In the genomic region with DNA sequence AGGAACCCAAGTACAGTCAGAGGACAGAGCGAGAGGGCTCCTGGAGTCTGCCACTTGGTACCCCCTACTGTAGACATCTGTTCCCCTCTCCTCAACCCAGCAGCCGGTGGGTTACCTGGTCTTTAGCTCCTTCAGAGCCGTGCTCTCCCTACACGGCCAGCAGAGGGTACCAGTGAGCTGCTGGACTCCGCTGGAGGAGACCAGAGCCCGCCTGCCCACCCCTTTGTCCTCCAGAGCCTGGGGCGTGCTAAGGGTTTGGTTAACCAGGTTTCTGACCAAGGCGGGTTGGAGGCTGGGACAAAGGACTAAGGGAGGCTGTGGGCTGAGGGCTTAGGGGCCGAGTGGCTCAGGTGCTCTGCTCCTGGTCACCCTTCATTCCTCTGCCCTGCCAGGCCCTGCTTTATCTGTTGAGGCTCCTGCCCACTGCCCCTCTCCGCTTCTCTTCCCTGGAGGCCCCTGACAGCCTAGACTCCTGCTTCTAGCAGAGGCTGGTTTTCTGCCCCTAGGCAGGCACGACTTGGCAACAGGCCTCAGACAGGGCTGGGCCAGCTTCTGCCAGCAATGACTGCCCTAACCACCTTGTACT, we compare ENCODE assay signal across 8 cellular contexts. TPM values are rescaled to one million over a fixed set of nuclear protein-coding genes. Genes with fewer than 3 reads are reported as not detected.
DNase-seq lines count a peak whose midpoint lies in the region; ATAC-seq, FAIRE-seq and TF ChIP-seq lines count a peak whose summit lies in the region.

No MANE protein-coding gene starts in this region.

- no peak overlapping the region for H3K27ac ChIP-seq in OCI-LY3 (ENCODE audit: low read length)
- H3K27ac ChIP-seq in neuronal stem cell (replicated peaks; ENCODE audit: low read length) = no peak overlapping the region

- peak overlapping the region; percentile 57 for H2BK15ac ChIP-seq in neuronal stem cell (ENCODE audit: low read length)

- TF ChIP-seq CTCF in D721Med (IDR thresholded peaks at IDR 0.05; ENCODE audit: insufficient read depth, missing control alignments) (peak; percentile 85), OCI-LY3 (IDR thresholded peaks at IDR 0.05; ENCODE audit: low read depth, low read length) (peak; percentile 86), fibroblast of pulmonary artery (IDR thresholded peaks at IDR 0.05; ENCODE audit: low read length, missing control alignments) (peak; percentile 97)

- peak overlapping the region; percentile 82 for H2AK5ac ChIP-seq in neuronal stem cell (ENCODE audit: low read depth, low read length)

- no CpG with 5 or more reads among the region's 11 CpGs for WGBS in neuronal stem cell (ENCODE audit: extremely low coverage in 2 of 2, insufficient read length in 2 of 2, insufficient replicate concordance in 1 of 2), 2 donors

- no peak overlapping the region for H4K91ac ChIP-seq in neuronal stem cell (ENCODE audit: low read depth, low read length, poor library complexity)

- H3K23ac ChIP-seq in neuronal stem cell (ENCODE audit: low read depth, low read length, poor library complexity) = peak overlapping the region; percentile 0

- no peak overlapping the region for H2BK5ac ChIP-seq in neuronal stem cell (ENCODE audit: low read length)

- H2AFZ ChIP-seq in OCI-LY3 (ENCODE audit: low read depth, low read length) = no peak overlapping the region
- peak overlapping the region; percentile 72 for H2AFZ ChIP-seq in neuronal stem cell (ENCODE audit: low read length)

- H3K4me3 ChIP-seq in OCI-LY3 (ENCODE audit: low read length) (no peak overlapping the region), fibroblast of pulmonary artery (replicated peaks; ENCODE audit: low read depth, low read length) (no peak overlapping the region), neuronal stem cell (ENCODE audit: low read length in 2 of 2) (no peak overlapping the region)

- no peak overlapping the region for H3K14ac ChIP-seq in neuronal stem cell (ENCODE audit: low read length)

- H2BK120ac ChIP-seq in neuronal stem cell (ENCODE audit: low read depth, low read length) = no peak overlapping the region

- H3K4me1 ChIP-seq in OCI-LY3 (ENCODE audit: low read length) (peaks cover 6% of the 10 kb centered on the region; the same call in 1 of the 2 replicates), neuronal stem cell (ENCODE audit: control insufficient read depth in 2 of 2, insufficient read depth in 1 of 2, low read depth in 1 of 2, low read length in 2 of 2) (peaks cover 27 to 35% of the 10 kb centered on the region in 2 donors)

- H3K79me2 ChIP-seq in OCI-LY3 (ENCODE audit: low read length) = no peaks in the 10 kb centered on the region

- H3K9me3 ChIP-seq in OCI-LY3 (ENCODE audit: insufficient read depth, low read length) = no peaks in the 10 kb centered on the region
- H3K9me3 ChIP-seq in neuronal stem cell (replicated peaks in 1 of 2; ENCODE audit: control insufficient read depth in 2 of 2, insufficient read depth in 1 of 2, low read depth in 1 of 2, low read length in 2 of 2) = no peaks in the 10 kb centered on the region

- H4K20me1 ChIP-seq in OCI-LY3 (ENCODE audit: insufficient read depth, low read length) = no peaks in the 10 kb centered on the region

- peak overlapping the region; percentile 73 for H3K18ac ChIP-seq in neuronal stem cell (ENCODE audit: low read length)

- H3K9ac ChIP-seq in OCI-LY3 (ENCODE audit: low read length) = no peak overlapping the region
- peak overlapping the region; percentile 15 for H3K9ac ChIP-seq in neuronal stem cell (ENCODE audit: low read depth, low read length, poor library complexity)

- H3K79me1 ChIP-seq in neuronal stem cell (ENCODE audit: low read depth, low read length) = no peaks in the 10 kb centered on the region

- ATAC-seq in HG02970 (IDR thresholded peaks at IDR 0.05; ENCODE audit: low FRiP score, unreplicated experiment) = no peak

- peak overlapping the region; percentile 44 for H4K8ac ChIP-seq in neuronal stem cell (ENCODE audit: low read depth, low read length)

- H3K27me3 ChIP-seq in OCI-LY3 (ENCODE audit: low read depth, low read length) (peaks cover 25% of the 10 kb centered on the region), neuronal stem cell (ENCODE audit: control insufficient read depth in 3 of 3, insufficient read depth in 3 of 3, low read depth in 1 of 3, low read length in 3 of 3) (peaks cover 14 to 45% (median 25%) of the 10 kb centered on the region in 3 experiments)

- H3K36me3 ChIP-seq in OCI-LY3 (replicated peaks; ENCODE audit: low read depth, low read length) = no peaks in the 10 kb centered on the region
- H3K36me3 ChIP-seq in neuronal stem cell (replicated peaks in 1 of 2; ENCODE audit: control insufficient read depth in 2 of 2, insufficient read depth in 2 of 2, low read length in 2 of 2) = no peaks in the 10 kb centered on the region

- no peak overlapping the region for H3K4ac ChIP-seq in neuronal stem cell (ENCODE audit: low read length)

- no peak overlapping the region for H3K4me2 ChIP-seq in OCI-LY3 (ENCODE audit: low read length)
- H3K4me2 ChIP-seq in neuronal stem cell (ENCODE audit: insufficient read depth, low read length, poor library complexity, severe bottlenecking) = no peak overlapping the region

- FAIRE-seq in D721Med (lab: Jason Lieb, UNC) (no peak), urothelium cell line (lab: Jason Lieb, UNC) (no peak)

- DNase-seq in D721Med (ENCODE audit: insufficient read length, low spot score) (peak; percentile 49), HUDEP-2 (lab: John Stamatoyannopoulos, UW; ENCODE audit: unreplicated experiment in 76 of 76) (peak in 57 of 76 experiments; percentile 9 to 71 (median 47)), fibroblast of pulmonary artery (ENCODE audit: low read depth) (peak; percentile 72), neuronal stem cell (ENCODE audit: low spot score) (peak; percentile 71), urothelium cell line (ENCODE audit: low spot score) (peak; percentile 74)
- peak; percentile 72 to 76 for DNase-seq in activated T-cell treated with anti-CD3 and anti-CD28 coated beads, Interleukin-2, amount 50 U/mL, for 48 hours

- peak overlapping the region; percentile 64 for H2BK12ac ChIP-seq in neuronal stem cell (ENCODE audit: low read length)

RNA-seq across cellular contexts. Expression of a gene that starts 2.7 kb away (rescaled TPM):
- polyA plus RNA-seq in neuronal stem cell (2013, experiment 1 of 2) = 1.1 TPM
- polyA plus RNA-seq in neuronal stem cell (2013, experiment 2 of 2) = 0.78 TPM

RNA-seq across cellular contexts. Expression of a gene that starts 12.0 kb away (rescaled TPM):
- polyA plus RNA-seq in neuronal stem cell (2013, experiment 1 of 2) = 4.1 TPM
- 4.7 TPM for polyA plus RNA-seq in neuronal stem cell (2013, experiment 2 of 2)

RNA-seq across cellular contexts. Expression of a gene that starts 34.9 kb away (rescaled TPM):
- polyA plus RNA-seq in neuronal stem cell (2013, experiment 1 of 2) = 20.8 TPM
- polyA plus RNA-seq in neuronal stem cell (2013, experiment 2 of 2) = 19.8 TPM

RNA-seq across cellular contexts. Expression of a gene that starts 52.7 kb away (rescaled TPM):
- 20.8 TPM for polyA plus RNA-seq in neuronal stem cell (2013, experiment 1 of 2)
- polyA plus RNA-seq in neuronal stem cell (2013, experiment 2 of 2) = 20.9 TPM

RNA-seq across cellular contexts. Expression of a gene that starts 55.1 kb away (rescaled TPM):
- polyA plus RNA-seq in neuronal stem cell (2013, experiment 1 of 2) = not detected
- polyA plus RNA-seq in neuronal stem cell (2013, experiment 2 of 2) = not detected
